8 cellular contexts compared by ENCODE assay signal in genomic region chr1:33430751-33431593, GRCh38.
DNase-seq lines count a peak whose midpoint lies in the region; ATAC-seq lines count a peak whose summit lies in the region.

Gene PHC2 (minus strand): TSS chr1:33431095. CDS start chr1:33375539, 55,556 bp downstream.

- no peaks in the 10 kb centered on the region for H3K36me3 Mint-ChIP-seq in central memory CD8-positive, alpha-beta T cell (ENCODE audit: insufficient read depth)

- no peaks in the 10 kb centered on the region for H3K9me3 Mint-ChIP-seq in central memory CD8-positive, alpha-beta T cell

- ATAC-seq in GM18907 (IDR thresholded peaks at IDR 0.05; ENCODE audit: unreplicated experiment) (peak; percentile 88), HG03196 (IDR thresholded peaks at IDR 0.05; ENCODE audit: unreplicated experiment) (peak; percentile 80)
- peak; percentile 95 for ATAC-seq in central memory CD8-positive, alpha-beta T cell (replicated peaks; ENCODE audit: extremely low read depth, poor library complexity, severe bottlenecking)

- H2AFZ ChIP-seq in ACC112 (ENCODE audit: low read length, unreplicated experiment), result peak within 1 kb of the TSS; percentile 74

- H3K27ac ChIP-seq in ACC112 (ENCODE audit: low read depth, low read length), result peak within 1 kb of the TSS; percentile 83

- peak within 1 kb of the TSS; percentile 61 for H3K4me3 Mint-ChIP-seq in central memory CD8-positive, alpha-beta T cell

- peaks cover 11% of the 10 kb centered on the region; the same call in 1 of the 2 replicates for H3K36me3 ChIP-seq in ACC112 (ENCODE audit: insufficient read depth, low read length)

- H3K27me3 Mint-ChIP-seq in central memory CD8-positive, alpha-beta T cell, result peaks cover 6% of the 10 kb centered on the region

- peaks cover 64% of the 10 kb centered on the region for H3K4me1 ChIP-seq in ACC112 (ENCODE audit: control insufficient read depth, insufficient read depth, low read length, unreplicated experiment)

- H3K4me3 ChIP-seq in ACC112 (ENCODE audit: low read depth, low read length), result peak within 1 kb of the TSS; percentile 92

- DNase-seq in NCI-H345 treated with DMSO at 0.1 percent for 48 hours (lab: John Stamatoyannopoulos, UW; ENCODE audit: unreplicated experiment) (peak; percentile 98), iris pigment epithelial cell (ENCODE audit: low read depth) (peak; percentile 97), smooth muscle cell of the brain vasculature (ENCODE audit: low read depth, low spot score) (peak; percentile 87)
- peak; percentile 89 for DNase-seq in activated CD4-positive, CD25-positive, alpha-beta regulatory T cell treated with anti-CD3 and anti-CD28 coated beads, Interleukin-2, amount 50 U/mL, for 72 hours
- DNase-seq in central memory CD8-positive, alpha-beta T cell (ENCODE audit: low spot score in 2 of 2), result peak; percentile 77 to 87

- no peaks in the 10 kb centered on the region for H3K27me3 ChIP-seq in ACC112 (ENCODE audit: insufficient read depth, low read length)

- no peaks in the 10 kb centered on the region for H3K4me1 Mint-ChIP-seq in central memory CD8-positive, alpha-beta T cell

- H3K79me2 ChIP-seq in ACC112 (ENCODE audit: control insufficient read depth, insufficient read depth, low read length, unreplicated experiment), result peaks cover 46% of the 10 kb centered on the region

- no peak within 1 kb of the TSS for H3K27ac Mint-ChIP-seq in central memory CD8-positive, alpha-beta T cell (ENCODE audit: low read depth)

Comparison
In these comparisons a context has a peak if more than half of its experiments do, and no peak if none do; other contexts are left out.
1. Peak in every context shown above with its lines: DNase-seq, ATAC-seq, H3K4me3 ChIP-seq and H3K27ac ChIP-seq.